Comparison of ENCODE assay signal across 17 cellular contexts in the genomic region with DNA sequence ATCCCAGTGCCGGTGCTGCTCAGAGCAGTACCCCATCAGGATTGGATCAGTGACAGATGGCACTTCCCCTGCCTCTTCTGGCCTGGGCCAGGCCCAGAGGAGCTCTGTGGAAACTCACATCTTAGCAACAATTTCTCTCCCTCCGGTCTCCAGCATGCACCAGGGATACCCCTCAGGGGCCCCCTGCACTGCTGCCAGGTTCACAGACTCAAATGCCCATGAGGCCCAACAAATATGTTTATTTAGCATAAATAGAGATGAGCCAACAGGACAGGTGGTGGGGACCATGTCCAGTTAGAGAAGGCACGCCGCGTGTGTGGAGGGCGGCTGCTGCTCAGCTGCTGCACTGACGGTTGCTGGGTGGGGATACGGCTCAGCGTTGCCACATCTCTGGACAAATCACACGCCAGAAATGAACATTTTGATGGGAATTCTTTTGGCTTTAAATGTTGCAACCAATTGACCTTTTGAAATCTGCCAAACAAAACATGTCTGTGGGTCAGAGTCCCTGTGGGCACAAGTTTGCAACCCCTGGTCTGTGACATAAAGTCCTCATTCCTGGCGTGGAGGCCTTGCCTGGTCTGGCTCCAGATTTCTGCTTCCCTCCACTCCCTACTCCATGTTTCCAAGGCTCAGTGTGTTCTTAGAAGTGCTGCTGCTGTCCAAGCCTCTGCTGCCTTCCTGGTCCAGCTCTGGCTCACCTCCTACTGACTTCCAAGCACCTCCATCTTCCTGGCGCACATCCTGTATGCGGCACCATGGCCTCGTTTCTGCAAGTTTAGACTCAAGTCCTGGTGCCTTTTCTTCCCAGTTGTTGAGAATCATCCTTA.
DNase-seq lines count a peak whose midpoint lies in the region; ATAC-seq and TF ChIP-seq lines count a peak whose summit lies in the region.
"Had no signal": no experiment of that assay in that cellular context is flagged by ENCODE, and none has a peak within 500 bp of the region (broad histone marks: within the 10 kb centered on the region; RNA-seq: fewer than 3 reads in every experiment).

No MANE protein-coding gene starts in this region.

- intact Hi-C loops in tibial artery (cut with DNase I; ENCODE audit: low total_unique reads) (no loop called here), Calu3 (cut with micrococcal nuclease; ENCODE audit: unreplicated experiment) (no loop called here)

- H3K9me3 ChIP-seq in RWPE2 (ENCODE audit: severe bottlenecking): no peaks in the 10 kb centered on the region
- no peaks in the 10 kb centered on the region for H3K9me3 ChIP-seq in tibial artery

- H3K4me3 Mint-ChIP-seq in Calu3 (ENCODE audit: low read depth, unreplicated experiment): no peak overlapping the region
- H3K4me3 Mint-ChIP-seq in activated CD4-positive, alpha-beta memory T cell treated with anti-CD3 and anti-CD28 coated beads, Interleukin-2, amount 10 ng/mL, durations not matched to agents 7 days and 5 days: no peak overlapping the region
- H3K4me3 Mint-ChIP-seq: activated CD4-positive, alpha-beta T cell treated with anti-CD3 and anti-CD28 coated beads, Interleukin-2, amount 10 ng/mL, durations not matched to agents 24 days and 14 days; activated T-cell treated with anti-CD3 and anti-CD28 coated beads, Interleukin-2, amount 50 U/mL, for 4 hours; H9; neural progenitor cell; stimulated activated effector memory CD8-positive, alpha-beta T cell treated with anti-CD3 and anti-CD28 coated beads, Interleukin-12 subunit alpha, Interleukin-12 subunit beta, amount 100 ng/mL, for 72 hours had no signal

- CTCF ChIA-PET in Calu3 (lab: Charles Lee): no interaction called here
- CTCF ChIA-PET in activated CD4-positive, alpha-beta memory T cell treated with anti-CD3 and anti-CD28 coated beads, Interleukin-2, amount 10 ng/mL, durations not matched to agents 7 days and 5 days (lab: Charles Lee): no interaction called here

- no peak overlapping the region for H3K27ac ChIP-seq in RWPE2 (ENCODE audit: poor library complexity, severe bottlenecking)
- peak overlapping the region; percentile 70 to 79 for H3K27ac ChIP-seq in tibial artery
- H3K27ac ChIP-seq: hepatocyte, neural progenitor cell, RWPE1 had no signal

- no peaks in the 10 kb centered on the region for H3K4me1 Mint-ChIP-seq in Calu3 (ENCODE audit: low read depth, unreplicated experiment)
- no peaks in the 10 kb centered on the region for H3K4me1 Mint-ChIP-seq in activated CD4-positive, alpha-beta memory T cell treated with anti-CD3 and anti-CD28 coated beads, Interleukin-2, amount 10 ng/mL, durations not matched to agents 7 days and 5 days
- H3K4me1 Mint-ChIP-seq: stimulated activated effector memory CD8-positive, alpha-beta T cell treated with anti-CD3 and anti-CD28 coated beads, Interleukin-12 subunit alpha, Interleukin-12 subunit beta, amount 100 ng/mL, for 72 hours had no signal

- H3K27me3 ChIP-seq in RWPE2 (ENCODE audit: insufficient read depth, poor library complexity, severe bottlenecking) (no peaks in the 10 kb centered on the region), tibial artery (no peaks in the 10 kb centered on the region)
- H3K27me3 ChIP-seq: hepatocyte, neural progenitor cell had no signal

- TF ChIP-seq CTCF in RWPE2 (IDR thresholded peaks at IDR 0.05; ENCODE audit: poor library complexity, severe bottlenecking) (no peak), fibroblast of the aortic adventitia (IDR thresholded peaks at IDR 0.05; ENCODE audit: insufficient read depth, low read length) (no peak), tibial artery (IDR thresholded peaks at IDR 0.05) (no peak), Calu3 (IDR thresholded peaks at IDR 0.05; ENCODE audit: unreplicated experiment) (no peak)

- H3K9me3 Mint-ChIP-seq in Calu3 (ENCODE audit: low read depth, unreplicated experiment): no peaks in the 10 kb centered on the region
- H3K9me3 Mint-ChIP-seq in activated CD4-positive, alpha-beta memory T cell treated with anti-CD3 and anti-CD28 coated beads, Interleukin-2, amount 10 ng/mL, durations not matched to agents 7 days and 5 days: no peaks in the 10 kb centered on the region
- H3K9me3 Mint-ChIP-seq: activated CD4-positive, alpha-beta T cell treated with anti-CD3 and anti-CD28 coated beads, Interleukin-2, amount 10 ng/mL, durations not matched to agents 24 days and 14 days; activated T-cell treated with anti-CD3 and anti-CD28 coated beads, Interleukin-2, amount 50 U/mL, for 4 hours; H9; neural progenitor cell; stimulated activated effector memory CD8-positive, alpha-beta T cell treated with anti-CD3 and anti-CD28 coated beads, Interleukin-12 subunit alpha, Interleukin-12 subunit beta, amount 100 ng/mL, for 72 hours had no signal

- H3K36me3 Mint-ChIP-seq in Calu3 (ENCODE audit: insufficient read depth, unreplicated experiment): peaks cover 4% of the 10 kb centered on the region
- no peaks in the 10 kb centered on the region for H3K36me3 Mint-ChIP-seq in activated CD4-positive, alpha-beta memory T cell treated with anti-CD3 and anti-CD28 coated beads, Interleukin-2, amount 10 ng/mL, durations not matched to agents 7 days and 5 days (ENCODE audit: low read depth)
- H3K36me3 Mint-ChIP-seq: stimulated activated effector memory CD8-positive, alpha-beta T cell treated with anti-CD3 and anti-CD28 coated beads, Interleukin-12 subunit alpha, Interleukin-12 subunit beta, amount 100 ng/mL, for 72 hours had no signal

- POLR2A ChIA-PET in activated CD4-positive, alpha-beta memory T cell treated with anti-CD3 and anti-CD28 coated beads, Interleukin-2, amount 10 ng/mL, durations not matched to agents 7 days and 5 days (lab: Charles Lee): no interaction called here

- H3K4me1 ChIP-seq in RWPE2 (ENCODE audit: insufficient read depth, poor library complexity, severe bottlenecking) (no peaks in the 10 kb centered on the region), tibial artery (peaks cover 3 to 61% (median 54%) of the 10 kb centered on the region in 4 donors)
- H3K4me1 ChIP-seq: neural progenitor cell had no signal

- no peak overlapping the region for H3K27ac Mint-ChIP-seq in Calu3 (ENCODE audit: unreplicated experiment)
- H3K27ac Mint-ChIP-seq in activated CD4-positive, alpha-beta memory T cell treated with anti-CD3 and anti-CD28 coated beads, Interleukin-2, amount 10 ng/mL, durations not matched to agents 7 days and 5 days: no peak overlapping the region
- H3K27ac Mint-ChIP-seq: activated CD4-positive, alpha-beta T cell treated with anti-CD3 and anti-CD28 coated beads, Interleukin-2, amount 10 ng/mL, durations not matched to agents 24 days and 14 days; stimulated activated effector memory CD8-positive, alpha-beta T cell treated with anti-CD3 and anti-CD28 coated beads, Interleukin-12 subunit alpha, Interleukin-12 subunit beta, amount 100 ng/mL, for 72 hours had no signal

- no peaks in the 10 kb centered on the region for H3K36me3 ChIP-seq in RWPE2 (ENCODE audit: low read depth)
- H3K36me3 ChIP-seq in tibial artery: peaks cover 0 to 15% (median 0%) of the 10 kb centered on the region in 3 donors
- H3K36me3 ChIP-seq: neural progenitor cell had no signal

- no TSS peak for BruUV-seq in Calu3 (replicated peaks; lab: Mats Ljungman, UMichigan)

- no peak overlapping the region for H3K4me3 ChIP-seq in RWPE2 (ENCODE audit: severe bottlenecking)
- H3K4me3 ChIP-seq in fibroblast of the aortic adventitia (ENCODE audit: low read depth, low read length): no peak overlapping the region
- H3K4me3 ChIP-seq in tibial artery: no peak overlapping the region
- H3K4me3 ChIP-seq: hepatocyte, neural progenitor cell had no signal

- ATAC-seq in RWPE2 (ENCODE audit: low read depth) (no peak), GM18520 (IDR thresholded peaks at IDR 0.05; ENCODE audit: unreplicated experiment) (no peak)
- ATAC-seq: activated T-cell treated with anti-CD3 and anti-CD28 coated beads, Interleukin-2, amount 50 U/mL, for 4 hours; stimulated activated effector memory CD8-positive, alpha-beta T cell treated with anti-CD3 and anti-CD28 coated beads, Interleukin-12 subunit alpha, Interleukin-12 subunit beta, amount 100 ng/mL, for 72 hours had no signal

- H3K27me3 Mint-ChIP-seq in Calu3 (ENCODE audit: unreplicated experiment): no peaks in the 10 kb centered on the region
- no peaks in the 10 kb centered on the region for H3K27me3 Mint-ChIP-seq in activated CD4-positive, alpha-beta memory T cell treated with anti-CD3 and anti-CD28 coated beads, Interleukin-2, amount 10 ng/mL, durations not matched to agents 7 days and 5 days

- DNase-seq in RWPE2 (ENCODE audit: low spot score) (peak; percentile 21), fibroblast of the aortic adventitia (ENCODE audit: low read depth) (peak; percentile 85), medulla oblongata (ENCODE audit: extremely low spot score) (peak; percentile 35), tibial artery (peak; percentile 89 to 95), Calu3 (no peak)
- DNase-seq in activated CD4-positive, alpha-beta memory T cell treated with anti-CD3 and anti-CD28 coated beads, Interleukin-2, amount 10 ng/mL, durations not matched to agents 7 days and 5 days: no peak
- DNase-seq: activated CD4-positive, alpha-beta T cell treated with anti-CD3 and anti-CD28 coated beads, Interleukin-2, amount 10 ng/mL, durations not matched to agents 24 days and 14 days; activated T-cell treated with anti-CD3 and anti-CD28 coated beads, Interleukin-2, amount 50 U/mL, for 4 hours; DND-41; H9; MM.1S; NCI-H82 had no signal

Comparison
In these comparisons a context has a peak if more than half of its experiments do, and no peak if none do; other contexts are left out.
1. DNase-seq: peak in RWPE2 (single experiment), fibroblast of the aortic adventitia (single experiment), medulla oblongata (single experiment) and tibial artery (2 of 2); none in Calu3 (single experiment) and activated CD4-positive, alpha-beta memory T cell treated with anti-CD3 and anti-CD28 coated beads, Interleukin-2, amount 10 ng/mL, durations not matched to agents 7 days and 5 days (single experiment).